Comparison of ENCODE assay signal across 8 cellular contexts in the genomic region with DNA sequence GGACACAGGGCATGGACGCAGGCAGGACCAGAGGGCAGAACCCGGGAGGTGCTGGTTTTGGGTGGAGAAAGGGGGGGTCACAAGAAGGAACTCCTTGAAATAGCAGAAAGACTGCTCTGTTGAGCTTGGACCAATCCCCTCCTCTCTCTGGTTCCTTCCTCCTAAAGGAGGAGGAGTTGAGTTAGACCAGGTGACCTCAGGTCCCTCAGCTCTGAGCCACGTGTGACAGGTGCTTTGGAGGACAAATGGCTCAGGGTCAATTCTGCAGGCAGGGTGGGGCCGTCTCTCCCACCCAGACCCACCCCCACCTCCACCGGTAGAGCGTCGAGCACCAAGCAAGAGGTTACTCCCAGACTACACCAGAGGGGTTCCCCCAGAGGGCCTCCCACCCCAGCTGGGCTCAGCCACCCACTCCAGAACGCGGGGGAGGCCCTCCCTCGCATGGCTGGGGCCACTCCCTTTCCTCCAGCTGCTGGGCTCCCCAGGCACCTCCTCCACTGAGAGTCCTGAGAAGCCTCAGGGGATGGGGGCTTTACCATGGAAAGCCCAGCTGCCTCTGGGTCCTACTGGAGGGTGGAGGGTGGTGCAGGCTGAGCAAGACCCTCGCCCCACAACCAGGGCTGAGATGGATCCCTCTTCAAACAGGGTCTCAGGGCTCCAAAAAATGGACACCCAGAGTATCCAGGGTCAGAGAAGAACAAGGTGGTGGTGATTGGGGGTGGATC. TPM values are rescaled to one million over a fixed set of nuclear protein-coding genes. Genes with fewer than 3 reads are reported as not detected.
DNase-seq lines count a peak whose midpoint lies in the region; ATAC-seq and TF ChIP-seq lines count a peak whose summit lies in the region.

No MANE protein-coding gene starts in this region.

- H3K4me3 Mint-ChIP-seq in activated CD4-positive, alpha-beta T cell treated with anti-CD3 and anti-CD28 coated beads for 36 hours, result peak overlapping the region; percentile 63
- H3K4me3 Mint-ChIP-seq in nephron, result peak overlapping the region; percentile 85 to 96 (median 94)

- H3K36me3 ChIP-seq in GM06990 (ENCODE audit: control insufficient read depth, insufficient read depth, low read length), result peaks cover 10% of the 10 kb centered on the region
- peaks cover 7% of the 10 kb centered on the region; the same call in 1 of the 2 replicates for H3K36me3 ChIP-seq in GM23248 (ENCODE audit: low read depth)

- peak overlapping the region; percentile 72 for H3K27ac Mint-ChIP-seq in activated CD4-positive, alpha-beta T cell treated with anti-CD3 and anti-CD28 coated beads for 36 hours
- H3K27ac Mint-ChIP-seq in nephron, result peak overlapping the region; percentile 89 to 98 (median 96)

- no peaks in the 10 kb centered on the region for H3K27me3 Mint-ChIP-seq in activated CD4-positive, alpha-beta T cell treated with anti-CD3 and anti-CD28 coated beads for 36 hours
- no peaks in the 10 kb centered on the region for H3K27me3 Mint-ChIP-seq in nephron (ENCODE audit: low read depth)

- intact Hi-C loops in activated CD4-positive, alpha-beta T cell treated with anti-CD3 and anti-CD28 coated beads for 36 hours (cut with DNase I, micrococcal nuclease), result loop anchor here in 1 of 2 experiments (1.0 kb wide), 1 partner anchor 21 kb away; no protein-coding TSS in a partner anchor

- H3K4me1 Mint-ChIP-seq in activated CD4-positive, alpha-beta T cell treated with anti-CD3 and anti-CD28 coated beads for 36 hours, result peaks cover 28% of the 10 kb centered on the region
- H3K4me1 Mint-ChIP-seq in nephron, result peaks cover 14% of the 10 kb centered on the region

- TF ChIP-seq CTCF in GM06990 (IDR thresholded peaks at IDR 0.05; ENCODE audit: insufficient read depth, low read length, poor library complexity, severe bottlenecking), result no peak
- peak; percentile 20 to 33 (median 27) for TF ChIP-seq CTCF in nephron (IDR thresholded peaks at IDR 0.05; ENCODE audit: unreplicated experiment in 3 of 3)

- H4K20me1 ChIP-seq in GM23248 (ENCODE audit: insufficient read depth), result no peaks in the 10 kb centered on the region

- CTCF ChIA-PET in activated CD4-positive, alpha-beta T cell treated with anti-CD3 and anti-CD28 coated beads for 36 hours (lab: Charles Lee), result interaction anchor here (1.1 kb wide), 1 partner anchor 120 kb away, joined by 8 read pairs; no protein-coding TSS in a partner anchor

- H3K9ac ChIP-seq in GM23248, result peak overlapping the region; percentile 89

- no peaks in the 10 kb centered on the region for H3K9me3 ChIP-seq in GM23248 (ENCODE audit: low read depth)

- H3K4me3 ChIP-seq in GM06990 (replicated peaks; ENCODE audit: low read depth, low read length) (peak overlapping the region; percentile 78), GM23248 (peak overlapping the region; percentile 84)

- no peaks in the 10 kb centered on the region for H3K9me3 Mint-ChIP-seq in activated CD4-positive, alpha-beta T cell treated with anti-CD3 and anti-CD28 coated beads for 36 hours (ENCODE audit: low read depth)
- no peaks in the 10 kb centered on the region for H3K9me3 Mint-ChIP-seq in nephron

- no peak for TF ChIP-seq POLR2A in erythroblast (IDR thresholded peaks at IDR 0.05; ENCODE audit: low read length)

- peak overlapping the region; percentile 62 for H3K27ac ChIP-seq in GM23248

- H3K4me1 ChIP-seq in GM23248 (ENCODE audit: insufficient read depth), result peaks cover 11% of the 10 kb centered on the region; the same call in 1 of the 2 replicates

- peaks cover 28% of the 10 kb centered on the region for H3F3A ChIP-seq in GM23248 (ENCODE audit: insufficient read depth)

- in situ Hi-C loops in GM23248 (cut with MboI), result no loop called here

- DNase-seq in GM06990 (ENCODE audit: extremely low read depth, insufficient read length) (peak; percentile 83), GM23248 (peak; percentile 65), NCI-H146 (lab: John Stamatoyannopoulos, UW) (peak; percentile 76), erythroblast (lab: John Stamatoyannopoulos, UW) (peak; percentile 44 to 46), NCI-H446 treated with DMSO at 0.1 percent for 48 hours (lab: John Stamatoyannopoulos, UW) (no peak)
- DNase-seq in activated CD4-positive, alpha-beta T cell treated with anti-CD3 and anti-CD28 coated beads for 36 hours, result peak; percentile 55

- H3K27me3 ChIP-seq in GM06990 (replicated peaks; ENCODE audit: control insufficient read depth, insufficient read depth, low read length) (no peaks in the 10 kb centered on the region), GM23248 (replicated peaks; ENCODE audit: insufficient read depth) (no peaks in the 10 kb centered on the region)

- POLR2A ChIA-PET in activated CD4-positive, alpha-beta T cell treated with anti-CD3 and anti-CD28 coated beads for 36 hours (lab: Charles Lee), result no interaction called here

- H3K36me3 Mint-ChIP-seq in activated CD4-positive, alpha-beta T cell treated with anti-CD3 and anti-CD28 coated beads for 36 hours (ENCODE audit: low read depth), result peaks cover 6% of the 10 kb centered on the region
- H3K36me3 Mint-ChIP-seq in nephron (ENCODE audit: low read depth), result peaks cover 18% of the 10 kb centered on the region

- H3K4me2 ChIP-seq in GM23248 (ENCODE audit: unreplicated experiment), result peak overlapping the region; percentile 97

- peaks cover 55% of the 10 kb centered on the region for H3K79me2 ChIP-seq in GM23248 (ENCODE audit: insufficient read depth)

- 5 to 12% methylated on average over 10 to 11 of the region's 11 CpGs for WGBS in GM23248 (ENCODE audit: low coverage in 1 of 2, low lambda C conversion rate in 2 of 2, missing lambda C conversion rate in 2 of 2), 2 experiments

- no peak overlapping the region for H2AFZ ChIP-seq in GM23248

- no peaks in the 10 kb centered on the region for H3K9me2 ChIP-seq in GM23248 (ENCODE audit: insufficient read depth)

- peak; percentile 8 for ATAC-seq in activated CD4-positive, alpha-beta T cell treated with anti-CD3 and anti-CD28 coated beads for 36 hours
- ATAC-seq in HG02884 (IDR thresholded peaks at IDR 0.05; ENCODE audit: unreplicated experiment), result no peak

RNA-seq across cellular contexts. Expression of gene MYO1C, which starts 7.7 kb away (rescaled TPM):
- 206 and 218 TPM in 2 replicates for total RNA-seq in GM23248 (2014; rRNA removed; shearing (Covaris generic))
- 196 and 197 TPM in 2 replicates for polyA plus RNA-seq in GM23248 (2016; fragmentation: Nextera tagmentation; extraction: Ambion mirVana)
- 10 to 100 TPM; 21.7 to 24.1 TPM for total RNA-seq in activated CD4-positive, alpha-beta T cell treated with anti-CD3 and anti-CD28 coated beads for 36 hours

RNA-seq across cellular contexts. Expression of gene CRK, which starts 28.7 kb away (rescaled TPM):
- 113 and 117 TPM in 2 replicates for total RNA-seq in GM23248 (2014; rRNA removed; shearing (Covaris generic))
- 86.0 and 93.6 TPM in 2 replicates for polyA plus RNA-seq in GM23248 (2016; fragmentation: Nextera tagmentation; extraction: Ambion mirVana)
- total RNA-seq in activated CD4-positive, alpha-beta T cell treated with anti-CD3 and anti-CD28 coated beads for 36 hours, result 10 to 100 TPM; 10.1 to 11.6 TPM

RNA-seq across cellular contexts. Expression of gene INPP5K, which starts 31.7 kb away (rescaled TPM):
- total RNA-seq in GM23248 (2014; rRNA removed; shearing (Covaris generic)), result 42.3 and 57.8 TPM in 2 replicates
- polyA plus RNA-seq in GM23248 (2016; fragmentation: Nextera tagmentation; extraction: Ambion mirVana), result 36.1 and 37.5 TPM in 2 replicates
- 10 to 100 TPM; 18.5 to 27.3 TPM for total RNA-seq in activated CD4-positive, alpha-beta T cell treated with anti-CD3 and anti-CD28 coated beads for 36 hours
